25 cellular contexts compared by ENCODE assay signal in the genomic region with DNA sequence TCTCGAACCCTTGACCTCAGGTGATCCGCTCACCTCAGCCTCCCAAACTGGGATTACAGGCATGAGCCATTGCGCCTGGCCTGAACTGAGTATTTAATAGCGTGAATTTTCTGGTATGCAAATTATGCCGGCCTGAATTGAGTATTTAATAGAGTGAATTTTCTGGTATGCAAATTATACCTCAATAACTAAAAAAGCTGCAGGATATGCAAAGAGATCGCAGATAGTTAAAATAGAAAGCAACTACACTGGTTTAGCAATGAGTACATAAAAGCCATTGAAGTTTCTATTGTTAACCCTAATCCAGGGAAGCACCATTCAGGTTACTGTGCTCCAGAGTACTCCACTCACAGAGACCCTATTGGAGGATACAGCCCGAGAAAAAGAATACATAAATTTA.
"Had no signal": no experiment of that assay in that cellular context is flagged by ENCODE, and none has a peak within 500 bp of the region (broad histone marks: within the 10 kb centered on the region; RNA-seq: fewer than 3 reads in every experiment).

No MANE protein-coding gene starts in this region.

- DNase-seq: activated CD4-positive, alpha-beta T cell treated with anti-CD3 and anti-CD28 coated beads for 4 hours; activated CD4-positive, alpha-beta T cell treated with anti-CD3 and anti-CD28 coated beads, Interleukin-2, amount 50 U/mL, for 48 hours; activated gamma-delta T cell treated with Interleukin-2 at 50 U/mL for 16 hours; brain microvascular endothelial cell; caudate nucleus; effector CD4-positive, alpha-beta T cell; erythroblast; foreskin fibroblast; kidney; lower lobe of right lung; naive B cell; occipital lobe; posterior cingulate gyrus; small intestine; stimulated activated CD4-positive, alpha-beta T cell treated with anti-CD3 and anti-CD28 coated beads, Interleukin-2, amount 100 ng/mL, for 24 hours; stomach; WERI-Rb-1 had no signal

- H3K36me3 Mint-ChIP-seq: activated naive CD4-positive, alpha-beta T cell treated with anti-CD3 and anti-CD28 coated beads, Interleukin-2, amount 50 U/mL, for 24 hours had no signal

- H3K4me3 ChIP-seq: lower lobe of right lung, stomach, suprapubic skin, tibial nerve had no signal

- ATAC-seq: lower lobe of right lung; sciatic nerve; stimulated activated effector memory CD8-positive, alpha-beta T cell treated with anti-CD3 and anti-CD28 coated beads, Interleukin-12 subunit alpha, Interleukin-12 subunit beta, amount 100 ng/mL, for 72 hours had no signal

- H3K27me3 Mint-ChIP-seq: activated naive CD4-positive, alpha-beta T cell treated with anti-CD3 and anti-CD28 coated beads, Interleukin-2, amount 50 U/mL, for 24 hours; dendritic cell treated with granulocyte-macrophage colony-stimulating factor and Interleukin-4, amounts not matched to agents 40 ng/mL and 50 ng/mL, for 4 days; naive B cell had no signal

- H3K9me3 ChIP-seq: lower lobe of right lung, stomach, suprapubic skin, tibial nerve had no signal

- H3K27ac Mint-ChIP-seq: activated naive CD4-positive, alpha-beta T cell treated with anti-CD3 and anti-CD28 coated beads, Interleukin-2, amount 50 U/mL, for 24 hours; activated T-helper 1 cell treated with anti-CD3 and anti-CD28 coated beads, Interleukin-12 subunit alpha, Interleukin-12 subunit beta, Interleukin-2, Interleukin-4 antibody, amounts not matched to agents 30 ng/mL and 10 ng/mL and 1 ng/mL, durations not matched to agents 14 hours and 24 hours and 36 hours; dendritic cell treated with granulocyte-macrophage colony-stimulating factor and Interleukin-4, amounts not matched to agents 40 ng/mL and 50 ng/mL, for 4 days; naive B cell; stimulated activated effector memory CD8-positive, alpha-beta T cell treated with anti-CD3 and anti-CD28 coated beads, Interleukin-12 subunit alpha, Interleukin-12 subunit beta, amount 100 ng/mL, for 72 hours; T-helper 2 cell treated with Interferon-gamma antibody and Interleukin-4, amounts not matched to agents 5 μg/mL and 100 μg/mL, for 36 hours had no signal

- H3K27me3 ChIP-seq: brain microvascular endothelial cell, stomach, suprapubic skin, tibial nerve had no signal

- H3K36me3 ChIP-seq: brain microvascular endothelial cell, lower lobe of right lung, stomach, suprapubic skin, tibial nerve, WERI-Rb-1 had no signal

- H3K9me3 Mint-ChIP-seq: activated naive CD4-positive, alpha-beta T cell treated with anti-CD3 and anti-CD28 coated beads, Interleukin-2, amount 50 U/mL, for 24 hours; activated T-helper 1 cell treated with anti-CD3 and anti-CD28 coated beads, Interleukin-12 subunit alpha, Interleukin-12 subunit beta, Interleukin-2, Interleukin-4 antibody, amounts not matched to agents 30 ng/mL and 10 ng/mL and 1 ng/mL, durations not matched to agents 14 hours and 24 hours and 36 hours; dendritic cell treated with granulocyte-macrophage colony-stimulating factor and Interleukin-4, amounts not matched to agents 40 ng/mL and 50 ng/mL, for 4 days; naive B cell; stimulated activated effector memory CD8-positive, alpha-beta T cell treated with anti-CD3 and anti-CD28 coated beads, Interleukin-12 subunit alpha, Interleukin-12 subunit beta, amount 100 ng/mL, for 72 hours; T-helper 2 cell treated with Interferon-gamma antibody and Interleukin-4, amounts not matched to agents 5 μg/mL and 100 μg/mL, for 36 hours had no signal

- H3K4me3 Mint-ChIP-seq: activated naive CD4-positive, alpha-beta T cell treated with anti-CD3 and anti-CD28 coated beads, Interleukin-2, amount 50 U/mL, for 24 hours; activated T-helper 1 cell treated with anti-CD3 and anti-CD28 coated beads, Interleukin-12 subunit alpha, Interleukin-12 subunit beta, Interleukin-2, Interleukin-4 antibody, amounts not matched to agents 30 ng/mL and 10 ng/mL and 1 ng/mL, durations not matched to agents 14 hours and 24 hours and 36 hours; dendritic cell treated with granulocyte-macrophage colony-stimulating factor and Interleukin-4, amounts not matched to agents 40 ng/mL and 50 ng/mL, for 4 days; stimulated activated effector memory CD8-positive, alpha-beta T cell treated with anti-CD3 and anti-CD28 coated beads, Interleukin-12 subunit alpha, Interleukin-12 subunit beta, amount 100 ng/mL, for 72 hours; T-helper 2 cell treated with Interferon-gamma antibody and Interleukin-4, amounts not matched to agents 5 μg/mL and 100 μg/mL, for 36 hours had no signal

- H3K4me1 ChIP-seq: suprapubic skin had no signal
